18 cellular contexts compared by ENCODE assay signal in genomic region chr14:45145214-45145613, GRCh38. TPM values are rescaled to one million over a fixed set of nuclear protein-coding genes. Genes with fewer than 3 reads are reported as not detected.
DNase-seq lines count a peak whose midpoint lies in the region; ATAC-seq, FAIRE-seq and TF ChIP-seq lines count a peak whose summit lies in the region.
"Had no signal": no experiment of that assay in that cellular context is flagged by ENCODE, and none has a peak within 500 bp of the region (broad histone marks: within the 10 kb centered on the region; RNA-seq: fewer than 3 reads in every experiment).

No MANE protein-coding gene starts in this region.

- no peaks in the 10 kb centered on the region for H3K36me3 ChIP-seq in CD4-positive, alpha-beta memory T cell (ENCODE audit: insufficient read depth, low read length)
- peaks cover 5% of the 10 kb centered on the region for H3K36me3 ChIP-seq in suprapubic skin

- H3K27ac Mint-ChIP-seq in CD4-positive, alpha-beta memory T cell = no peak overlapping the region
- H3K27ac Mint-ChIP-seq in T-helper 2 cell treated with Interferon-gamma antibody and Interleukin-4, amounts not matched to agents 5 μg/mL and 100 μg/mL, for 36 hours = no peak overlapping the region
- H3K27ac Mint-ChIP-seq: activated CD8-positive, alpha-beta T cell treated with anti-CD3 and anti-CD28 coated beads for 36 hours; activated T-helper 2 cell treated with anti-CD3 and anti-CD28 coated beads, Interferon-gamma antibody, Interleukin-2, Interleukin-4, amounts not matched to agents 10 μg/mL and 5 μg/mL and 100 μg/mL, durations not matched to agents 14 hours and 24 hours and 36 hours; progenitor cell of endocrine pancreas had no signal

- peak; percentile 30 for FAIRE-seq in GM12892 (lab: Jason Lieb, UNC)

- no peaks in the 10 kb centered on the region for H3K27me3 ChIP-seq in CD4-positive, alpha-beta memory T cell (ENCODE audit: insufficient read depth, low read length)
- H3K27me3 ChIP-seq in suprapubic skin = no peaks in the 10 kb centered on the region
- H3K27me3 ChIP-seq: gastroesophageal sphincter had no signal

- no peaks in the 10 kb centered on the region for H3K4me1 ChIP-seq in CD4-positive, alpha-beta memory T cell (ENCODE audit: insufficient read depth, low read length)
- H3K4me1 ChIP-seq in suprapubic skin = no peaks in the 10 kb centered on the region
- H3K4me1 ChIP-seq: gastroesophageal sphincter had no signal

- H3K4me1 Mint-ChIP-seq in CD4-positive, alpha-beta memory T cell = peaks cover 2 to 10% (median 5%) of the 10 kb centered on the region in 4 donors
- peaks cover 4% of the 10 kb centered on the region for H3K4me1 Mint-ChIP-seq in T-helper 2 cell treated with Interferon-gamma antibody and Interleukin-4, amounts not matched to agents 5 μg/mL and 100 μg/mL, for 36 hours (ENCODE audit: low read depth)

- peaks cover 4 to 14% of the 10 kb centered on the region in 2 donors for H3K36me3 Mint-ChIP-seq in CD4-positive, alpha-beta memory T cell
- peaks cover 20% of the 10 kb centered on the region for H3K36me3 Mint-ChIP-seq in T-helper 2 cell treated with Interferon-gamma antibody and Interleukin-4, amounts not matched to agents 5 μg/mL and 100 μg/mL, for 36 hours (ENCODE audit: low read depth)

- H3K4me3 ChIP-seq in CD4-positive, alpha-beta memory T cell (ENCODE audit: low read length in 2 of 2) = no peak overlapping the region
- H3K4me3 ChIP-seq in suprapubic skin = no peak overlapping the region
- H3K4me3 ChIP-seq: gastroesophageal sphincter, PC-9, smooth muscle cell had no signal

- DNase-seq in GM12892 (ENCODE audit: insufficient read length) (no peak), SHP77 treated with DMSO at 0.1 percent for 48 hours (lab: John Stamatoyannopoulos, UW) (no peak), suprapubic skin (ENCODE audit: low spot score in 2 of 2) (no peak)
- no peak for DNase-seq in CD4-positive, alpha-beta memory T cell
- DNase-seq in T-helper 2 cell treated with Interferon-gamma antibody and Interleukin-4, amounts not matched to agents 5 μg/mL and 100 μg/mL, for 36 hours (ENCODE audit: low spot score) = no peak
- DNase-seq: activated CD8-positive, alpha-beta T cell treated with anti-CD3 and anti-CD28 coated beads for 36 hours; naive thymus-derived CD4-positive, alpha-beta T cell; NCI-H2029 treated with DMSO at 0.1 percent for 48 hours; NCI-H526 treated with DMSO at 0.1 percent for 48 hours; PC-9; stimulated activated naive CD4-positive, alpha-beta T cell treated with Interleukin-2 at 50 U/mL for 16 hours had no signal

- intact Hi-C loops in CD4-positive, alpha-beta memory T cell (cut with micrococcal nuclease) = no loop called here

- peak; percentile 59 for ATAC-seq in GM18909 (IDR thresholded peaks at IDR 0.05; ENCODE audit: poor library complexity, unreplicated experiment)
- peak; percentile 59 for ATAC-seq in HG02623 (IDR thresholded peaks at IDR 0.05; ENCODE audit: unreplicated experiment)
- ATAC-seq in HG03558 (IDR thresholded peaks at IDR 0.05; ENCODE audit: extremely low read depth, unreplicated experiment) = peak; percentile 40
- ATAC-seq: activated CD8-positive, alpha-beta T cell treated with anti-CD3 and anti-CD28 coated beads for 36 hours; gastroesophageal sphincter; naive thymus-derived CD4-positive, alpha-beta T cell had no signal

- TF ChIP-seq POLR2A in GM12892 (IDR thresholded peaks at IDR 0.05; ENCODE audit: low read depth, low read length) (no peak), suprapubic skin (IDR thresholded peaks at IDR 0.05) (no peak)

- H3K4me3 Mint-ChIP-seq in CD4-positive, alpha-beta memory T cell = no peak overlapping the region
- no peak overlapping the region for H3K4me3 Mint-ChIP-seq in T-helper 2 cell treated with Interferon-gamma antibody and Interleukin-4, amounts not matched to agents 5 μg/mL and 100 μg/mL, for 36 hours
- H3K4me3 Mint-ChIP-seq: activated CD8-positive, alpha-beta T cell treated with anti-CD3 and anti-CD28 coated beads for 36 hours; naive thymus-derived CD4-positive, alpha-beta T cell had no signal

- no peak overlapping the region for H3K27ac ChIP-seq in CD4-positive, alpha-beta memory T cell (ENCODE audit: low read depth, low read length)
- no peak overlapping the region for H3K27ac ChIP-seq in suprapubic skin
- H3K27ac ChIP-seq: gastroesophageal sphincter, PC-9 had no signal

- no peaks in the 10 kb centered on the region for H3K9me3 ChIP-seq in CD4-positive, alpha-beta memory T cell (ENCODE audit: control insufficient read depth in 1 of 2, low read length in 2 of 2)
- H3K9me3 ChIP-seq in suprapubic skin = no peaks in the 10 kb centered on the region
- H3K9me3 ChIP-seq: gastroesophageal sphincter had no signal

- H3K27me3 Mint-ChIP-seq in CD4-positive, alpha-beta memory T cell = no peaks in the 10 kb centered on the region
- H3K27me3 Mint-ChIP-seq in T-helper 2 cell treated with Interferon-gamma antibody and Interleukin-4, amounts not matched to agents 5 μg/mL and 100 μg/mL, for 36 hours (ENCODE audit: low read depth) = no peaks in the 10 kb centered on the region
- H3K27me3 Mint-ChIP-seq: activated CD8-positive, alpha-beta T cell treated with anti-CD3 and anti-CD28 coated beads for 36 hours; naive thymus-derived CD4-positive, alpha-beta T cell; progenitor cell of endocrine pancreas had no signal

- no peak for TF ChIP-seq EP300 in suprapubic skin (IDR thresholded peaks at IDR 0.05)

- H3K9me3 Mint-ChIP-seq in CD4-positive, alpha-beta memory T cell = peaks cover 0 to 2% (median 0%) of the 10 kb centered on the region in 8 donors
- no peaks in the 10 kb centered on the region for H3K9me3 Mint-ChIP-seq in T-helper 2 cell treated with Interferon-gamma antibody and Interleukin-4, amounts not matched to agents 5 μg/mL and 100 μg/mL, for 36 hours
- H3K9me3 Mint-ChIP-seq: activated CD8-positive, alpha-beta T cell treated with anti-CD3 and anti-CD28 coated beads for 36 hours; activated T-helper 2 cell treated with anti-CD3 and anti-CD28 coated beads, Interferon-gamma antibody, Interleukin-2, Interleukin-4, amounts not matched to agents 10 μg/mL and 5 μg/mL and 100 μg/mL, durations not matched to agents 14 hours and 24 hours and 36 hours; naive thymus-derived CD4-positive, alpha-beta T cell had no signal

- POLR2A ChIA-PET in CD4-positive, alpha-beta memory T cell (lab: Charles Lee; ENCODE audit: partially characterized antibody) = no interaction called here

- no peak for TF ChIP-seq CTCF in suprapubic skin (IDR thresholded peaks at IDR 0.05)

- CTCF ChIA-PET in CD4-positive, alpha-beta memory T cell (lab: Charles Lee; ENCODE audit: partially characterized antibody) = no interaction called here

- WGBS in suprapubic skin = 98% methylated on average over 3 of the region's 3 CpGs

RNA-seq across cellular contexts. Expression of gene FANCM, which starts 9.5 kb away (rescaled TPM):
- polyA plus RNA-seq in GM12892 (2012; ENCODE audit: missing spikeins) = 7.3 TPM
- 1 to 10 TPM; 7.8 to 8.6 TPM for total RNA-seq in CD4-positive, alpha-beta memory T cell
- 1 to 10 TPM; 2.1 to 5.8 TPM for polyA plus RNA-seq in CD4-positive, alpha-beta memory T cell
- total RNA-seq in suprapubic skin = 10 to 100 TPM in 1 of 4 donors, 1 to 10 TPM in 3; 2.6 to 10.1 (median 6.4) TPM

RNA-seq across cellular contexts. Expression of gene FKBP3, which starts 10.9 kb away (rescaled TPM):
- polyA plus RNA-seq in GM12892 (2012; ENCODE audit: missing spikeins) = 102 TPM
- total RNA-seq in CD4-positive, alpha-beta memory T cell = 10 to 100 TPM; 57.0 to 64.7 TPM
- polyA plus RNA-seq in CD4-positive, alpha-beta memory T cell = 100 to 1,000 TPM in 1 of 2 donors, 10 to 100 TPM in 1; 61.9 to 101 TPM
- total RNA-seq in suprapubic skin = 10 to 100 TPM; 19.4 to 47.1 (median 22.0) TPM
